Comparison of ENCODE assay signal across 13 cellular contexts in the genomic region with DNA sequence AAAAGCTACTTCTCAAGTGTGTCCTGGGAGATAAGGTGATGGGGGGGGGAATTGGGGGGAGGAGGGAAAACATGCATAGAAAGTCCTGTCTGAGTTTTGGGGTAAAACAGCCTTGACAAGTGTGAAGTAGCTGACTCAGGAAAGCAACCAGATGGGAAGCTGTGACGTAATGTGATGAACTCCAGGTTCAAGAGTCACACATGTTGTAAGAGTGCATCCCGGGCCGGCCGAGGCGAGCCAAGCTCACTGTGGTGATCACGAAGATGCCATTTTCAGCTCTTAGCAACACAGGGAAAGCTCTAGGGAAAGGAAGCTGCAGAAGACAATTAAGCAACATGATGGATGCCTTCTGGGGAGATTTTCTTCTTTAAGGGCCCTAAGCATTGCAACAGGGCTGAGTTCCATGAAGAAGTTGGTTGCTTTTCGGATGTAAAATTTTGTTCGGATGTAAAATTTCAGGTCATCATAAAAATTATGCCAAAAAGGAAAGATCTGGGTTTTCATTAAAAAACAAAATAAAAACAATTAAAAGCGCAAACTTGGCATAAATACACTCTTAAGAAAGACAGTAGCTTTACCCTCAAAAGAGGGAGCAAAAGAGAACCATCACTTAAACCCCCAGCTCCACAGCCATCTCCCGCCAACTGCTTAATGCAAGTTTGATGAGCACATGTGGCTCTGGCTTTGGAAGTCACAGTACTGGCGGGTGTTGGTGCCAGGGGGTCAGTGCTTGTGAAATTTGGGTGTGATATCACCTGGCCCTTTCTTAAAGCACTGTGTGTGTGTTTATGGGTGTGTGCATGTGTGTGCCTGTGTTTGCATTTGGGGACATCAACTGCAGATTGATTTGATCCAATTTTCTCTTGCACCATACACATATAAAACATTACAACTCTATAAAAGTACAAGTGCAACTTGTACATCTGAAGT. TPM values are rescaled to one million over a fixed set of nuclear protein-coding genes. Genes with fewer than 3 reads are reported as not detected.
A peak's percentile ranks its signal among the peaks of the same experiment; 100 is the strongest.
DNase-seq lines count a peak whose midpoint lies in the region; ATAC-seq, FAIRE-seq and TF ChIP-seq lines count a peak whose summit lies in the region.
"Had no signal": no experiment of that assay in that cellular context is flagged by ENCODE, and none has a peak within 500 bp of the region (broad histone marks: within the 10 kb centered on the region; RNA-seq: fewer than 3 reads in every experiment).

No MANE protein-coding gene starts in this region.

- FAIRE-seq in frontal cortex (lab: Jason Lieb, UNC) = no peak

- no peaks in the 10 kb centered on the region for H3K9me3 ChIP-seq in ectodermal cell (ENCODE audit: control insufficient read depth, low read length)
- H3K9me3 ChIP-seq: spleen had no signal

- H3K36me3 ChIP-seq in ectodermal cell (ENCODE audit: control insufficient read depth, insufficient read depth, low read length) = peaks cover 11% of the 10 kb centered on the region

- TF ChIP-seq CTCF in NB4 (IDR thresholded peaks at IDR 0.05; ENCODE audit: low read depth, low read length) = no peak
- no peak for TF ChIP-seq CTCF in nephron (IDR thresholded peaks at IDR 0.05; ENCODE audit: unreplicated experiment in 3 of 3)

- TF ChIP-seq POLR2A in NB4 (IDR thresholded peaks at IDR 0.05; ENCODE audit: extremely low read depth, insufficient read length) = no peak

- peak overlapping the region; percentile 23 to 71 (median 26) for H3K27ac Mint-ChIP-seq in nephron
- H3K27ac Mint-ChIP-seq: activated naive CD4-positive, alpha-beta T cell treated with anti-CD3 and anti-CD28 coated beads for 36 hours had no signal

- H3K9me3 Mint-ChIP-seq in nephron = no peaks in the 10 kb centered on the region
- H3K9me3 Mint-ChIP-seq: activated naive CD4-positive, alpha-beta T cell treated with anti-CD3 and anti-CD28 coated beads for 36 hours; CD8-positive, alpha-beta T cell had no signal

- WGBS in ectodermal cell, 2 experiments = 82 to 85% methylated on average over 9 to 11 of the region's 11 CpGs

- ATAC-seq in HG02870 (IDR thresholded peaks at IDR 0.05; ENCODE audit: unreplicated experiment) (no peak), GM18907 (IDR thresholded peaks at IDR 0.05; ENCODE audit: unreplicated experiment) (no peak)
- ATAC-seq: CD8-positive, alpha-beta T cell had no signal

- H3K4me1 ChIP-seq in ectodermal cell (ENCODE audit: control insufficient read depth, insufficient read depth, low read length) = peaks cover 25% of the 10 kb centered on the region

- H3K4me3 Mint-ChIP-seq in nephron = no peak overlapping the region
- H3K4me3 Mint-ChIP-seq: activated naive CD4-positive, alpha-beta T cell treated with anti-CD3 and anti-CD28 coated beads for 36 hours; CD8-positive, alpha-beta T cell had no signal

- H3K4me1 Mint-ChIP-seq in nephron = peaks cover 70% of the 10 kb centered on the region

- peak overlapping the region; percentile 39 for H3K27ac ChIP-seq in ectodermal cell (ENCODE audit: insufficient read depth, low read depth, low read length, poor library complexity, severe bottlenecking)

- DNase-seq in GM04503 (ENCODE audit: low read depth) (peak; percentile 50), NB4 (ENCODE audit: low read depth) (peak; percentile 82), frontal cortex (ENCODE audit: low spot score in 2 of 2) (no peak)
- DNase-seq: activated naive CD4-positive, alpha-beta T cell treated with anti-CD3 and anti-CD28 coated beads for 36 hours; caudate nucleus; CD8-positive, alpha-beta T cell; GDM1; Right ventricle myocardium superior; spleen had no signal

- no peak overlapping the region for H3K4me3 ChIP-seq in NB4 (ENCODE audit: low read depth, low read length)
- no peak overlapping the region for H3K4me3 ChIP-seq in ectodermal cell (ENCODE audit: insufficient read depth, low read depth, low read length)
- H3K4me3 ChIP-seq: spleen had no signal

- peaks cover 38% of the 10 kb centered on the region for H3K36me3 Mint-ChIP-seq in nephron (ENCODE audit: low read depth)

- no peaks in the 10 kb centered on the region for H3K27me3 Mint-ChIP-seq in nephron (ENCODE audit: low read depth)

- no peaks in the 10 kb centered on the region for H3K27me3 ChIP-seq in ectodermal cell (ENCODE audit: control insufficient read depth, insufficient read depth, low read length, poor library complexity, severe bottlenecking)
- H3K27me3 ChIP-seq: spleen had no signal

RNA-seq across cellular contexts. Expression of gene SERTAD2, which starts 19.1 kb away (rescaled TPM):
- polyA plus RNA-seq in ectodermal cell (2013, experiment 1 of 4) = 24.5 TPM
- 23.6 TPM for polyA plus RNA-seq in ectodermal cell (2013, experiment 2 of 4)
- 18.9 TPM for polyA plus RNA-seq in ectodermal cell (2013, experiment 3 of 4)
- 23.1 TPM for polyA plus RNA-seq in ectodermal cell (2013, experiment 4 of 4)
- total RNA-seq in frontal cortex = 3.7 TPM

Comparison
In these comparisons a context has a peak if more than half of its experiments do, and no peak if none do; other contexts are left out.
1. DNase-seq: peak in GM04503 (single experiment) and NB4 (single experiment); none in frontal cortex (0 of 2).